In genomic region chr7:23468721-23469149, GRCh38 we compare ENCODE assay signal across 8 cellular contexts. TPM values are rescaled to one million over a fixed set of nuclear protein-coding genes. Genes with fewer than 3 reads are reported as not detected.
DNase-seq lines count a peak whose midpoint lies in the region; ATAC-seq and TF ChIP-seq lines count a peak whose summit lies in the region.

No MANE protein-coding gene starts in this region.

- H3K9me3 Mint-ChIP-seq in activated CD4-positive, alpha-beta T cell treated with anti-CD3 and anti-CD28 coated beads, Interleukin-2, amount 10 ng/mL, durations not matched to agents 7 days and 5 days = no peaks in the 10 kb centered on the region

- H3K4me3 ChIP-seq in AG04449 (ENCODE audit: low read depth, low read length) (peak overlapping the region; percentile 71), HAP-1 (peak overlapping the region; percentile 72)

- peaks cover 8% of the 10 kb centered on the region for H3K36me3 ChIP-seq in HAP-1 (replicated peaks)

- H3K9me3 ChIP-seq in HAP-1 = no peaks in the 10 kb centered on the region

- in situ Hi-C loops in HAP-1 (cut with MboI; ENCODE audit: low sequenced_read_pairs) = no loop called here

- H3K27me3 ChIP-seq in HAP-1 (ENCODE audit: low read depth) (no peaks in the 10 kb centered on the region), foreskin keratinocyte (no peaks in the 10 kb centered on the region)

- H3K4me1 ChIP-seq in HAP-1 (peaks cover 31% of the 10 kb centered on the region), foreskin keratinocyte (peaks cover 24% of the 10 kb centered on the region)

- ATAC-seq in foreskin keratinocyte = no peak
- ATAC-seq in HG03457 (IDR thresholded peaks at IDR 0.05; ENCODE audit: unreplicated experiment) = no peak
- ATAC-seq in HG03571 (IDR thresholded peaks at IDR 0.05; ENCODE audit: unreplicated experiment) = no peak

- no peak overlapping the region for H3K27ac Mint-ChIP-seq in activated CD4-positive, alpha-beta T cell treated with anti-CD3 and anti-CD28 coated beads, Interleukin-2, amount 10 ng/mL, durations not matched to agents 7 days and 5 days

- H3K4me3 Mint-ChIP-seq in activated CD4-positive, alpha-beta T cell treated with anti-CD3 and anti-CD28 coated beads, Interleukin-2, amount 10 ng/mL, durations not matched to agents 7 days and 5 days = peak overlapping the region; percentile 32

- peaks cover 41% of the 10 kb centered on the region for H3K4me1 Mint-ChIP-seq in activated CD4-positive, alpha-beta T cell treated with anti-CD3 and anti-CD28 coated beads, Interleukin-2, amount 10 ng/mL, durations not matched to agents 7 days and 5 days

- no peak for TF ChIP-seq CTCF in AG04449 (IDR thresholded peaks at IDR 0.05; ENCODE audit: insufficient read depth, low read length, missing control alignments)
- no peak for TF ChIP-seq CTCF in foreskin keratinocyte (conservative IDR thresholded peaks at IDR 0.05)
- TF ChIP-seq CTCF in GM10248 (IDR thresholded peaks at IDR 0.05; ENCODE audit: control extremely low read depth, extremely low read depth, low read depth, missing control alignments) = no peak

- POLR2A ChIA-PET in AG04449 (lab: Yijun Ruan, JAX) = interaction anchor here (0.5 kb wide), 1 partner anchor 64 kb away, joined by 3 read pairs; no protein-coding TSS in a partner anchor
- POLR2A ChIA-PET in activated CD4-positive, alpha-beta T cell treated with anti-CD3 and anti-CD28 coated beads, Interleukin-2, amount 10 ng/mL, durations not matched to agents 7 days and 5 days (lab: Charles Lee) = no interaction called here
- POLR2A ChIA-PET in GM10248 (lab: Yijun Ruan, JAX) = interaction anchor here (0.6 kb wide), 1 partner anchor 196 kb away, joined by 5 read pairs; no protein-coding TSS in a partner anchor

- CTCF ChIA-PET in AG04449 (lab: Yijun Ruan, JAX) = interaction anchor here (1.0 to 1.5 kb wide), 5 partner anchors 19 to 196 kb away, joined by 3 to 6 read pairs (median 4); no protein-coding TSS in a partner anchor
- CTCF ChIA-PET in activated CD4-positive, alpha-beta T cell treated with anti-CD3 and anti-CD28 coated beads, Interleukin-2, amount 10 ng/mL, durations not matched to agents 7 days and 5 days (lab: Charles Lee) = no interaction called here
- CTCF ChIA-PET in GM10248 (lab: Yijun Ruan, JAX) = interaction anchor here (0.8 to 1.4 kb wide), 4 partner anchors 12 to 54 kb away, joined by 3 to 5 read pairs (median 3); no protein-coding TSS in a partner anchor

- no peak for DNase-seq in AG04449 (ENCODE audit: low read depth, low spot score)
- no peak for DNase-seq in HAP-1 (ENCODE audit: low spot score in 2 of 2)
- DNase-seq in activated CD4-positive, alpha-beta T cell treated with anti-CD3 and anti-CD28 coated beads, Interleukin-2, amount 10 ng/mL, durations not matched to agents 7 days and 5 days = no peak
- no peak for DNase-seq in foreskin keratinocyte
- peak; percentile 15 for DNase-seq in stimulated activated CD4-positive, alpha-beta T cell treated with anti-CD3 and anti-CD28 coated beads, Interleukin-4, amount 100 ng/mL, for 24 hours
- no peak for DNase-seq in GM10248 (ENCODE audit: extremely low spot score)

- H3K27ac ChIP-seq in foreskin keratinocyte = peak overlapping the region; percentile 67

- H3K36me3 Mint-ChIP-seq in activated CD4-positive, alpha-beta T cell treated with anti-CD3 and anti-CD28 coated beads, Interleukin-2, amount 10 ng/mL, durations not matched to agents 7 days and 5 days (ENCODE audit: low read depth) = peaks cover 5% of the 10 kb centered on the region

- peaks cover 78% of the 10 kb centered on the region for H3K27me3 Mint-ChIP-seq in activated CD4-positive, alpha-beta T cell treated with anti-CD3 and anti-CD28 coated beads, Interleukin-2, amount 10 ng/mL, durations not matched to agents 7 days and 5 days

RNA-seq across cellular contexts. Expression of gene IGF2BP3, which starts 1.6 kb away (rescaled TPM):
- 1 to 10 TPM in 1 of 2 experiments, under 1 TPM in 1; 0.50 to 1.2 TPM for total RNA-seq in activated CD4-positive, alpha-beta T cell treated with anti-CD3 and anti-CD28 coated beads, Interleukin-2, amount 10 ng/mL, durations not matched to agents 7 days and 5 days
- 32.8 and 41.1 TPM in 2 replicates for total RNA-seq in foreskin keratinocyte
- 10.1 and 10.3 TPM in 2 replicates for polyA plus RNA-seq in foreskin keratinocyte

Comparison
In these comparisons a context has a peak if more than half of its experiments do, and no peak if none do; other contexts are left out.
1. RNA of gene IGF2BP3, which starts 1.6 kb away (total RNA-seq): 32.8 to 41.1 TPM in foreskin keratinocyte; 0.50 to 1.2 TPM in activated CD4-positive, alpha-beta T cell treated with anti-CD3 and anti-CD28 coated beads, Interleukin-2, amount 10 ng/mL, durations not matched to agents 7 days and 5 days; every median in the first group is over 10 times any median in the second.